1 cellular context compared by ENCODE assay signal in genomic region chr1:101232182-101232581, GRCh38.
TF ChIP-seq lines count a peak whose summit lies in the region.

No MANE protein-coding gene starts in this region.

TF ChIP-seq in K562, 482 proteins besides CTCF, POLR2A, EP300 and RAD21:
- peak; percentile 81 for TF ChIP-seq ZNF146 (CRISPR knock-in tag; IDR thresholded peaks at IDR 0.05; ENCODE audit: unreplicated experiment)
TF ChIP-seq in K562: peak in this region for 1; not testable (repeated sequence) for 481.
